ENCODE assay signal across 8 cellular contexts in the genomic region with DNA sequence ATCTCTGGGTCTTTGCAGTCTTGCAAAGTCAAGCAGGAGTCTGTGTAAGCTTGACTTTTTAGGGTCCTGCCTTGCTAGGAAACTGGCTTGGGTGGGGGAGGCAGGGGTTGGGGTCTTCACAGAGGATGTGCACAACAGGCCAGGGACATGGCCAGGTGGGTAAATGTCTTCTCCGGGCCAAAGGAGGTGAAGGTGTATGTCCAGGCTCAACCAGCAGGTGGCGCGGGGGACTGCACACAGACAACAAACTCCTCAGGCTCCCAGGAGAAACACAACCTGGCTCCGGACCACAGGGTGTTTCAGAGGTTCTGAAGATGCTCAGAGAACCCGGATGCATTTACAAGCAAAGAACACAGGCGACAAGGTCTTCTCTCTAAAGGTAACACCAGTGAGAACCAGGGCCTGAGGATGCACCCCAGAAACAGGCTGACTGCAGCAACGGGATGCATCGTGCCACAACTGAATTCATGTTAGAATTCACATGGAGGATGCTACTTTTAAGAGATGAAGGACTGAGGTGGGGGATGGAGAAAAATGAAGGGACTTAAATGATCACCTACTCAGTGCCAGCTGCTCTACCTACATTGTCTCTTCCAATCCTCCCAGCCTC. TPM values are rescaled to one million over a fixed set of nuclear protein-coding genes. Genes with fewer than 3 reads are reported as not detected.
DNase-seq lines count a peak whose midpoint lies in the region; ATAC-seq, FAIRE-seq and TF ChIP-seq lines count a peak whose summit lies in the region.

No MANE protein-coding gene starts in this region.

- H3K4me3 Mint-ChIP-seq in stimulated activated memory B cell treated with anti-CD40 and anti-IgM and Interleukin-4, amounts not matched to agents 10 μg/mL and 1 μg/mL and 100 μg/mL, for 72 hours = no peak overlapping the region

- peaks cover 28% of the 10 kb centered on the region for H3K4me1 Mint-ChIP-seq in stimulated activated memory B cell treated with anti-CD40 and anti-IgM and Interleukin-4, amounts not matched to agents 10 μg/mL and 1 μg/mL and 100 μg/mL, for 72 hours

- TF ChIP-seq CTCF in astrocyte of the spinal cord (IDR thresholded peaks at IDR 0.05; ENCODE audit: low read depth, low read length) (peak; percentile 81), keratinocyte (optimal IDR thresholded peaks at IDR 0.05 in 1 of 3, IDR thresholded peaks at IDR 0.05 in 1 of 3, conservative IDR thresholded peaks at IDR 0.05 in 1 of 3; ENCODE audit: extremely low read depth in 1 of 3, insufficient read depth in 2 of 3, low read length in 3 of 3) (peak in 2 of 3 experiments; percentile 83 to 90)

- no peak overlapping the region for H3K27ac ChIP-seq in keratinocyte (ENCODE audit: control insufficient read depth, insufficient read depth, low read length)

- no peaks in the 10 kb centered on the region for H3K9me3 ChIP-seq in keratinocyte (ENCODE audit: control insufficient read depth, low read depth, low read length)

- H3K27me3 ChIP-seq in keratinocyte (ENCODE audit: control insufficient read depth, extremely low read depth, insufficient read depth, low read length) = no peaks in the 10 kb centered on the region

- in situ Hi-C loops in astrocyte of the spinal cord (cut with HindIII; ENCODE audit: low sequenced_read_pairs) = no loop called here

- no peak for ATAC-seq in stimulated activated memory B cell treated with anti-CD40 and anti-IgM and Interleukin-4, amounts not matched to agents 10 μg/mL and 1 μg/mL and 100 μg/mL, for 72 hours
- ATAC-seq in HG03469 (IDR thresholded peaks at IDR 0.05; ENCODE audit: unreplicated experiment) = no peak

- no peaks in the 10 kb centered on the region for H3K79me2 ChIP-seq in keratinocyte (ENCODE audit: control insufficient read depth, insufficient read depth, low read length)

- H4K20me1 ChIP-seq in keratinocyte (ENCODE audit: control insufficient read depth, extremely low read depth, insufficient read depth, low read length) = no peaks in the 10 kb centered on the region

- H3K9me1 ChIP-seq in keratinocyte (ENCODE audit: control insufficient read depth, extremely low read depth, insufficient read depth, low read length) = no peaks in the 10 kb centered on the region

- FAIRE-seq in HTR-8/SVneo (lab: Jason Lieb, UNC) (no peak), keratinocyte (lab: Jason Lieb, UNC) (peak; percentile 51)

- no peak overlapping the region for H3K27ac Mint-ChIP-seq in stimulated activated memory B cell treated with anti-CD40 and anti-IgM and Interleukin-4, amounts not matched to agents 10 μg/mL and 1 μg/mL and 100 μg/mL, for 72 hours

- no peaks in the 10 kb centered on the region for H3K9me3 Mint-ChIP-seq in stimulated activated memory B cell treated with anti-CD40 and anti-IgM and Interleukin-4, amounts not matched to agents 10 μg/mL and 1 μg/mL and 100 μg/mL, for 72 hours

- dilution Hi-C loops in keratinocyte (cut with MboI; ENCODE audit: extremely low pct_ligation_motif_present, low sequenced_read_pairs) = no loop called here

- H3K9ac ChIP-seq in keratinocyte (ENCODE audit: control insufficient read depth, extremely low read depth, insufficient read depth, low read length) = no peak overlapping the region

- H3K4me1 ChIP-seq in keratinocyte (ENCODE audit: control insufficient read depth, extremely low read depth, insufficient read depth, low read length) = peaks cover 81% of the 10 kb centered on the region

- H3K4me2 ChIP-seq in keratinocyte (ENCODE audit: control insufficient read depth, extremely low read depth, insufficient read depth, low read depth, low read length) = no peak overlapping the region

- no peaks in the 10 kb centered on the region for H3K36me3 ChIP-seq in keratinocyte (ENCODE audit: control insufficient read depth in 2 of 2, extremely low read depth in 1 of 2, insufficient read depth in 2 of 2, low read length in 2 of 2)

- H2AFZ ChIP-seq in keratinocyte (ENCODE audit: control insufficient read depth, low read length) = no peak overlapping the region

- DNase-seq in COLO829 (ENCODE audit: low spot score) (peak; percentile 74), HTR-8/SVneo (ENCODE audit: insufficient read length, low spot score) (peak; percentile 92), T-helper 1 cell (peak; percentile 30 to 56 (median 49)), astrocyte of the spinal cord (ENCODE audit: low read depth, low spot score) (peak; percentile 41), keratinocyte (ENCODE audit: low read depth, low spot score) (no peak)
- peak; percentile 17 for DNase-seq in stimulated activated CD8-positive, alpha-beta memory T cell treated with anti-CD3 and anti-CD28 coated beads, Interleukin-12 subunit alpha, Interleukin-12 subunit beta, amount 100 ng/mL, for 1 hour (ENCODE audit: low read depth)

- H3K27me3 Mint-ChIP-seq in stimulated activated memory B cell treated with anti-CD40 and anti-IgM and Interleukin-4, amounts not matched to agents 10 μg/mL and 1 μg/mL and 100 μg/mL, for 72 hours = peaks cover 69% of the 10 kb centered on the region

- H3K4me3 ChIP-seq in astrocyte of the spinal cord (ENCODE audit: low read depth, low read length) = no peak overlapping the region
- H3K4me3 ChIP-seq in keratinocyte (ENCODE audit: control insufficient read depth in 2 of 3, extremely low read depth in 1 of 3, insufficient read depth in 2 of 3, low read depth in 1 of 3, low read length in 3 of 3) = no peak overlapping the region

- H3K36me3 Mint-ChIP-seq in stimulated activated memory B cell treated with anti-CD40 and anti-IgM and Interleukin-4, amounts not matched to agents 10 μg/mL and 1 μg/mL and 100 μg/mL, for 72 hours = no peaks in the 10 kb centered on the region

RNA-seq across cellular contexts. Expression of a gene that starts 56.0 kb away (rescaled TPM):
- polyA plus RNA-seq in keratinocyte = 71.0 to 89.1 TPM (median 73.2 TPM) in 3 replicates
- 19.7 TPM for polyA plus RNA-seq in keratinocyte (2011; ENCODE audit: low read depth)
- 49.2 and 65.2 TPM in 2 replicates for polyA plus RNA-seq in keratinocyte (2011; cell fraction: cytosol; rRNA removed)
- 171 and 186 TPM in 2 replicates for polyA plus RNA-seq in keratinocyte (2011; cell fraction: nucleus; rRNA removed)
- polyA plus RNA-seq in keratinocyte (2012; ENCODE audit: low replicate concordance) = 36.9 and 94.1 TPM in 2 replicates
- polyA minus RNA-seq in keratinocyte = 96.2 to 104 TPM (median 102 TPM) in 3 replicates
- 107 TPM for polyA minus RNA-seq in keratinocyte (2011; cell fraction: cytosol; rRNA and poly(A)+ RNA removed)
- polyA minus RNA-seq in keratinocyte (2011; cell fraction: nucleus; rRNA and poly(A)+ RNA removed) = 103 and 143 TPM in 2 replicates
